Comparison of ENCODE assay signal across 20 cellular contexts in genomic region chr10:103560886-103561285, GRCh38.
"Had no signal": no experiment of that assay in that cellular context is flagged by ENCODE, and none has a peak within 500 bp of the region (broad histone marks: within the 10 kb centered on the region; RNA-seq: fewer than 3 reads in every experiment).

No MANE protein-coding gene starts in this region.

- H3K9me3 ChIP-seq: pancreas, right lobe of liver, thyroid gland had no signal

- H3K4me3 Mint-ChIP-seq: naive thymus-derived CD8-positive, alpha-beta T cell; nephron progenitor cell; stimulated activated effector memory CD8-positive, alpha-beta T cell treated with anti-CD3 and anti-CD28 coated beads, Interleukin-12 subunit alpha, Interleukin-12 subunit beta, amount 100 ng/mL, for 72 hours had no signal

- H3K36me3 Mint-ChIP-seq: naive thymus-derived CD8-positive, alpha-beta T cell had no signal

- H3K4me1 ChIP-seq: right lobe of liver had no signal

- H3K36me3 ChIP-seq: pancreas, right lobe of liver, stomach, thyroid gland had no signal

- H3K27ac Mint-ChIP-seq: naive thymus-derived CD8-positive, alpha-beta T cell; nephron progenitor cell; stimulated activated effector memory CD8-positive, alpha-beta T cell treated with anti-CD3 and anti-CD28 coated beads, Interleukin-12 subunit alpha, Interleukin-12 subunit beta, amount 100 ng/mL, for 72 hours had no signal

- H3K4me2 ChIP-seq: smooth muscle cell had no signal

- ATAC-seq: naive thymus-derived CD8-positive, alpha-beta T cell; pancreas; right lobe of liver; stimulated activated effector memory CD8-positive, alpha-beta T cell treated with anti-CD3 and anti-CD28 coated beads, Interleukin-12 subunit alpha, Interleukin-12 subunit beta, amount 100 ng/mL, for 72 hours had no signal

- H3K9me3 Mint-ChIP-seq: nephron progenitor cell; stimulated activated effector memory CD8-positive, alpha-beta T cell treated with anti-CD3 and anti-CD28 coated beads, Interleukin-12 subunit alpha, Interleukin-12 subunit beta, amount 100 ng/mL, for 72 hours had no signal

- H3K27me3 ChIP-seq: dorsolateral prefrontal cortex, pancreas, right lobe of liver, thyroid gland had no signal

- H3K4me3 ChIP-seq: dorsolateral prefrontal cortex, lung, pancreas, right lobe of liver, smooth muscle cell, stomach, thyroid gland had no signal

- DNase-seq: dorsolateral prefrontal cortex; effector CD4-positive, alpha-beta T cell; head of caudate nucleus; mesendoderm; midbrain; naive thymus-derived CD8-positive, alpha-beta T cell; nephron progenitor cell; occipital lobe; pancreas; right lobe of liver; stimulated activated CD4-positive, alpha-beta T cell treated with anti-CD3 and anti-CD28 coated beads, Interleukin-12 subunit alpha, Interleukin-12 subunit beta, amount 100 ng/mL, for 4 hours; stimulated activated CD4-positive, alpha-beta T cell treated with anti-CD3 and anti-CD28 coated beads, Interleukin-2, amount 100 ng/mL, for 24 hours; stimulated activated CD4-positive, alpha-beta T cell treated with anti-CD3 and anti-CD28 coated beads, Interleukin-4, amount 100 ng/mL, for 24 hours; stimulated activated naive CD4-positive, alpha-beta T cell treated with Interleukin-2 at 50 U/mL for 16 hours; stomach; thyroid gland; trophoblast cell had no signal

- H3K27ac ChIP-seq: pancreas, right lobe of liver, stomach, thyroid gland had no signal
